ENCODE assay signal across 3 cellular contexts in the genomic region with DNA sequence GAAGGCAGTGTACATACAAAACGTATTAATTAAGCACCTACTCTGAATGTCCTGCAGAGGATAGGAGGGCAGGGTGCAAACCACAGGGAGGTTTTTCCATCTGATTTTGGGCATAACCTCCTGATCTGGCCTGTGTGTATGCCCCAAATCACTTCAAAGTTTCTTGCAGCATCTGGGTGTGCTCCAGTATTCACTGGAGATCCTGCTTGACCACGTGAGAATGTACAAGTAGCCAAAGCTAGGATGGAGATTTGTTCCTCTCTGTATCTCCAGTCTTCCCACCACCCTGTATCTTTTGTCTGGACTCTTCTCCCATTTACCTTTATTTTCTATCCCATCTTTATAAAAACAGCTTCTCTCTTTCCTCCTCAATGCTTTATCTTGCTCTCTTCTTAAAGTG.
"Had no signal": no experiment of that assay in that cellular context is flagged by ENCODE, and none has a peak within 500 bp of the region (broad histone marks: within the 10 kb centered on the region; RNA-seq: fewer than 3 reads in every experiment).

No MANE protein-coding gene starts in this region.

- ATAC-seq: GM12878 had no signal

- DNase-seq: GDM1, GF-D8 had no signal

- H3K4me3 ChIP-seq: GM12878 had no signal
